28 cellular contexts compared by ENCODE assay signal in genomic region chr22:49068861-49069260, GRCh38.
"Had no signal": no experiment of that assay in that cellular context is flagged by ENCODE, and none has a peak within 500 bp of the region (broad histone marks: within the 10 kb centered on the region; RNA-seq: fewer than 3 reads in every experiment).

No MANE protein-coding gene starts in this region.

- H3K9me3 ChIP-seq: colonic mucosa, gastrocnemius medialis, neutrophil, prostate gland, spleen, testis, tibial artery, uterus had no signal

- H3K27ac Mint-ChIP-seq: dendritic cell treated with granulocyte-macrophage colony-stimulating factor and Interleukin-4, amounts not matched to agents 40 ng/mL and 50 ng/mL, for 4 days; endodermal cell; memory B cell; naive thymus-derived CD4-positive, alpha-beta T cell; stimulated activated memory B cell treated with anti-CD40 and anti-IgM and Interleukin-4, amounts not matched to agents 10 μg/mL and 1 μg/mL and 100 μg/mL, for 72 hours; type B pancreatic cell had no signal

- H3K79me2 ChIP-seq: parathyroid adenoma had no signal

- H3K27me3 Mint-ChIP-seq: memory B cell had no signal

- ATAC-seq: esophagus mucosa; gastrocnemius medialis; left lobe of liver; naive thymus-derived CD4-positive, alpha-beta T cell; right cardiac atrium; stimulated activated memory B cell treated with anti-CD40 and anti-IgM and Interleukin-4, amounts not matched to agents 10 μg/mL and 1 μg/mL and 100 μg/mL, for 72 hours; stimulated activated naive CD8-positive, alpha-beta T cell treated with anti-CD3 and anti-CD28 coated beads, Interleukin-15, Interleukin-2, amounts not matched to agents 100 U/mL and 50 U/mL, for 24 hours had no signal

- H3K4me3 ChIP-seq: colonic mucosa, gastrocnemius medialis, lung, prostate gland, skin epidermis, spleen, testis, tibial artery, uterus had no signal

- H3K4me1 ChIP-seq: colonic mucosa, gastrocnemius medialis, parathyroid adenoma, prostate gland, spleen, testis, tibial artery, uterus had no signal

- H3K9me3 Mint-ChIP-seq: dendritic cell treated with granulocyte-macrophage colony-stimulating factor and Interleukin-4, amounts not matched to agents 40 ng/mL and 50 ng/mL, for 4 days; endodermal cell; naive thymus-derived CD4-positive, alpha-beta T cell; type B pancreatic cell had no signal

- H3K36me3 ChIP-seq: colonic mucosa, gastrocnemius medialis, neutrophil, prostate gland, spleen, tibial artery, uterus had no signal

- H3K4me1 Mint-ChIP-seq: memory B cell; stimulated activated memory B cell treated with anti-CD40 and anti-IgM and Interleukin-4, amounts not matched to agents 10 μg/mL and 1 μg/mL and 100 μg/mL, for 72 hours had no signal

- H3K9ac ChIP-seq: parathyroid adenoma had no signal

- DNase-seq: colonic mucosa; effector CD8-positive, alpha-beta T cell; endodermal cell; foreskin fibroblast; gastrocnemius medialis; kidney; midbrain; naive thymus-derived CD4-positive, alpha-beta T cell; right cardiac atrium; spleen; stimulated activated CD4-positive, alpha-beta T cell treated with anti-CD3 and anti-CD28 coated beads, Interleukin-4, amount 100 ng/mL, for 4 hours; stimulated activated naive CD8-positive, alpha-beta T cell treated with anti-CD3 and anti-CD28 coated beads, Interleukin-15, Interleukin-2, amounts not matched to agents 100 U/mL and 50 U/mL, for 24 hours; substantia nigra; testis; uterus had no signal

- H3K27me3 ChIP-seq: colonic mucosa, testis, uterus had no signal

- H3K36me3 Mint-ChIP-seq: memory B cell; naive thymus-derived CD4-positive, alpha-beta T cell; stimulated activated memory B cell treated with anti-CD40 and anti-IgM and Interleukin-4, amounts not matched to agents 10 μg/mL and 1 μg/mL and 100 μg/mL, for 72 hours; type B pancreatic cell had no signal

- FAIRE-seq: kidney had no signal

- H3K4me3 Mint-ChIP-seq: dendritic cell treated with granulocyte-macrophage colony-stimulating factor and Interleukin-4, amounts not matched to agents 40 ng/mL and 50 ng/mL, for 4 days; endodermal cell; memory B cell; naive thymus-derived CD4-positive, alpha-beta T cell; stimulated activated memory B cell treated with anti-CD40 and anti-IgM and Interleukin-4, amounts not matched to agents 10 μg/mL and 1 μg/mL and 100 μg/mL, for 72 hours; type B pancreatic cell had no signal

- H3K27ac ChIP-seq: colonic mucosa, epithelial cell of prostate, gastrocnemius medialis, neutrophil, parathyroid adenoma, prostate gland, skin epidermis, spleen, testis, tibial artery, uterus had no signal

- H2AFZ ChIP-seq: parathyroid adenoma had no signal
